ENCODE assay signal across 1 cellular context in genomic region chr1:175023043-175023921, GRCh38.
TF ChIP-seq lines count a peak whose summit lies in the region.

Gene MRPS14 (minus strand): TSS chr1:175023425. CDS start chr1:175023408, 17 bp downstream.

TF ChIP-seq in GM12878, 131 proteins besides CTCF, POLR2A, EP300 and RAD21 (continued from another document and continues in another):
- TF ChIP-seq CBX3 (IDR thresholded peaks at IDR 0.05; ENCODE audit: borderline replicate concordance, low read depth) (no peak), RFX5 (IDR thresholded peaks at IDR 0.05; ENCODE audit: low read depth, low read length) (no peak), ATF3 (IDR thresholded peaks at IDR 0.05; ENCODE audit: borderline replicate concordance, extremely low read depth, low read depth, low read length) (0 out of 2 replicates have a peak, but pooled peaks have one; percentile 2), ZNF622 (IDR thresholded peaks at IDR 0.05) (no peak), USF1 (IDR thresholded peaks at IDR 0.05; ENCODE audit: borderline replicate concordance, extremely low read length, insufficient read depth, low read depth, low read length) (no peak), NBN (IDR thresholded peaks at IDR 0.05) (peak; percentile 92), MEF2A (IDR thresholded peaks at IDR 0.05; ENCODE audit: insufficient read depth, low read depth, low read length) (0 out of 2 replicates have a peak, but pooled peaks have one; percentile 63), POLR2AphosphoS2 (IDR thresholded peaks at IDR 0.05; ENCODE audit: low read depth, low read length) (peak; percentile 57; the same call in 1 of the 2 replicates), E4F1 (IDR thresholded peaks at IDR 0.05; ENCODE audit: borderline replicate concordance, partially characterized antibody) (no peak), ZBTB4 (CRISPR knock-in tag; IDR thresholded peaks at IDR 0.05) (no peak), RCOR1 (conservative IDR thresholded peaks at IDR 0.05; ENCODE audit: low read depth, low read length) (0 out of 2 replicates have a peak, but pooled peaks have one; percentile 90), SIN3A (IDR thresholded peaks at IDR 0.05; ENCODE audit: low read depth, low read length) (peak; percentile 83; the same call in 1 of the 2 replicates), CREM (IDR thresholded peaks at IDR 0.05; ENCODE audit: low read depth) (peak; percentile 90), SUZ12 (IDR thresholded peaks at IDR 0.05; ENCODE audit: unreplicated experiment) (no peak), WRNIP1 (IDR thresholded peaks at IDR 0.05; ENCODE audit: borderline replicate concordance, low read depth, low read length) (0 out of 2 replicates have a peak, but pooled peaks have one; percentile 29), IRF4 (IDR thresholded peaks at IDR 0.05; ENCODE audit: low read depth, low read length) (peak; percentile 53; the same call in 1 of the 2 replicates), CUX1 (IDR thresholded peaks at IDR 0.05; ENCODE audit: insufficient replicate concordance, low read depth, low read length) (no peak), CBX5 (IDR thresholded peaks at IDR 0.05; ENCODE audit: low read depth) (0 out of 2 replicates have a peak, but pooled peaks have one; percentile 27), ATF2 (IDR thresholded peaks at IDR 0.05; ENCODE audit: low read length) (no peak), TCF3 (IDR thresholded peaks at IDR 0.05; ENCODE audit: borderline replicate concordance, insufficient read depth, low read depth, low read length) (no peak), CBFB (IDR thresholded peaks at IDR 0.05; ENCODE audit: low read depth) (peak; percentile 96), ZNF384 (IDR thresholded peaks at IDR 0.05; ENCODE audit: borderline replicate concordance, low read depth, low read length) (peak; percentile 64; the same call in 1 of the 2 replicates), ASH2L (IDR thresholded peaks at IDR 0.05; ENCODE audit: borderline replicate concordance, low read depth) (no peak), ETV6 (conservative IDR thresholded peaks at IDR 0.05 in 1 of 2, IDR thresholded peaks at IDR 0.05 in 1 of 2; ENCODE audit: borderline replicate concordance in 1 of 2, low read depth in 1 of 2) (no peak; a peak in 1 of 4 replicates), STAT3 (IDR thresholded peaks at IDR 0.05; ENCODE audit: low read depth, low read length) (peak; percentile 18; the same call in 1 of the 2 replicates), KLF5 (IDR thresholded peaks at IDR 0.05; ENCODE audit: partially characterized antibody) (peak; percentile 47), RELA (IDR thresholded peaks at IDR 0.05; ENCODE audit: borderline replicate concordance, partially characterized antibody) (peak; percentile 29), ZSCAN29 (IDR thresholded peaks at IDR 0.05) (no peak), RELB (IDR thresholded peaks at IDR 0.05; ENCODE audit: low read depth) (peak; percentile 97), TBL1XR1 (IDR thresholded peaks at IDR 0.05; ENCODE audit: low read depth, low read length) (peak; percentile 74; the same call in 1 of the 2 replicates), SMC3 (IDR thresholded peaks at IDR 0.05; ENCODE audit: borderline replicate concordance, low read length) (no peak), NFYA (IDR thresholded peaks at IDR 0.05; ENCODE audit: borderline replicate concordance, low read depth, low read length) (no peak), RB1 (IDR thresholded peaks at IDR 0.05; ENCODE audit: borderline replicate concordance) (no peak), ZBTB11 (CRISPR knock-in tag; IDR thresholded peaks at IDR 0.05) (no peak)
